In the genomic region with DNA sequence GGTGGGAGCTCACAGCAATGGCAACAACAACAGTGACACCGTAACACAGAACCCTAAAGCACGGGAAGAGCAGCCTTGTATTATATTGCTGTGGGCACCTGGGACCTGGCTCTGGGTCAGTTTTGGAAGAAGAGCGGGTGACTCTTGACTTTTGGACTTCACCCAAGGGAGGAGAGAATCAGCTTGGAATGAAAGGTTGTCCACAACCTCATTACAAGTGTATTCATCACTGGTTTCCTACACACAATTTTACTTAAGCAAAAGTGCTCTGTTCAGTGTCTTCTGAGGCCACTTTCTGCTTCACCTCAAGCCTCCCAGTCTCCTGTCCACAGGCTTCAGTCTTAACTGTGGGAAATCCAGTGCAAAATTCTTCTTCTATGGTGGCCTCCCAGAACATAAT, we compare ENCODE assay signal across 18 cellular contexts.
"Had no signal": no experiment of that assay in that cellular context is flagged by ENCODE, and none has a peak within 500 bp of the region (broad histone marks: within the 10 kb centered on the region; RNA-seq: fewer than 3 reads in every experiment).

No MANE protein-coding gene starts in this region.

- H3K27ac Mint-ChIP-seq: activated CD8-positive, alpha-beta memory T cell treated with anti-CD3 and anti-CD28 coated beads, Interleukin-2, amount 10 ng/mL, durations not matched to agents 7 days and 5 days; activated naive CD8-positive, alpha-beta T cell treated with anti-CD3 and anti-CD28 coated beads for 36 hours; nephron progenitor cell; T-helper 17 cell; type B pancreatic cell had no signal

- H3K4me3 Mint-ChIP-seq: activated CD8-positive, alpha-beta memory T cell treated with anti-CD3 and anti-CD28 coated beads, Interleukin-2, amount 10 ng/mL, durations not matched to agents 7 days and 5 days; activated naive CD8-positive, alpha-beta T cell treated with anti-CD3 and anti-CD28 coated beads for 36 hours; activated T-cell treated with anti-CD3 and anti-CD28 coated beads, Interleukin-2, amount 50 U/mL, for 4 hours; nephron progenitor cell; T-helper 17 cell; type B pancreatic cell had no signal

- H3K27me3 Mint-ChIP-seq: activated CD8-positive, alpha-beta memory T cell treated with anti-CD3 and anti-CD28 coated beads, Interleukin-2, amount 10 ng/mL, durations not matched to agents 7 days and 5 days; activated naive CD8-positive, alpha-beta T cell treated with anti-CD3 and anti-CD28 coated beads for 36 hours; T-helper 17 cell had no signal

- H3K4me1 ChIP-seq: heart left ventricle, psoas muscle, right lobe of liver had no signal

- H3K4me3 ChIP-seq: esophagus muscularis mucosa, heart left ventricle, psoas muscle, right lobe of liver had no signal

- H3K4me1 Mint-ChIP-seq: activated CD8-positive, alpha-beta memory T cell treated with anti-CD3 and anti-CD28 coated beads, Interleukin-2, amount 10 ng/mL, durations not matched to agents 7 days and 5 days; activated naive CD8-positive, alpha-beta T cell treated with anti-CD3 and anti-CD28 coated beads for 36 hours; nephron progenitor cell; T-helper 17 cell had no signal

- H3K27ac ChIP-seq: heart left ventricle, psoas muscle, right lobe of liver had no signal

- H3K36me3 ChIP-seq: esophagus muscularis mucosa, heart left ventricle, right lobe of liver had no signal

- H3K9me3 ChIP-seq: esophagus muscularis mucosa, heart left ventricle, psoas muscle, right lobe of liver had no signal

- DNase-seq: activated CD4-positive, alpha-beta T cell treated with anti-CD3 and anti-CD28 coated beads, Interleukin-2, amount 50 U/mL, for 4 hours; activated CD4-positive, CD25-positive, alpha-beta regulatory T cell treated with anti-CD3 and anti-CD28 coated beads, Interleukin-2, amount 50 U/mL, for 72 hours; activated CD8-positive, alpha-beta memory T cell treated with anti-CD3 and anti-CD28 coated beads, Interleukin-2, amount 10 ng/mL, durations not matched to agents 7 days and 5 days; activated gamma-delta T cell; activated naive CD8-positive, alpha-beta T cell treated with anti-CD3 and anti-CD28 coated beads for 36 hours; activated T-cell treated with anti-CD3 and anti-CD28 coated beads, Interleukin-2, amount 50 U/mL, for 4 hours; anterior cingulate cortex; heart left ventricle; islet precursor cell; left ventricle myocardium superior; nephron progenitor cell; psoas muscle; right lobe of liver; stimulated activated CD4-positive, alpha-beta T cell treated with anti-CD3 and anti-CD28 coated beads, Interleukin-12 subunit alpha, Interleukin-12 subunit beta, amount 100 ng/mL, for 4 hours; stimulated activated naive CD4-positive, alpha-beta T cell; T-helper 17 cell had no signal

- H3K36me3 Mint-ChIP-seq: activated CD8-positive, alpha-beta memory T cell treated with anti-CD3 and anti-CD28 coated beads, Interleukin-2, amount 10 ng/mL, durations not matched to agents 7 days and 5 days; activated naive CD8-positive, alpha-beta T cell treated with anti-CD3 and anti-CD28 coated beads for 36 hours; type B pancreatic cell had no signal

- H3K9me3 Mint-ChIP-seq: activated naive CD8-positive, alpha-beta T cell treated with anti-CD3 and anti-CD28 coated beads for 36 hours; activated T-cell treated with anti-CD3 and anti-CD28 coated beads, Interleukin-2, amount 50 U/mL, for 4 hours; nephron progenitor cell; type B pancreatic cell had no signal

- H3K27me3 ChIP-seq: esophagus muscularis mucosa, heart left ventricle, right lobe of liver had no signal
